ENCODE assay signal across 25 cellular contexts in genomic region chr2:235960716-235961640, GRCh38.
A peak's percentile ranks its signal among the peaks of the same experiment; 100 is the strongest.
DNase-seq lines count a peak whose midpoint lies in the region; ATAC-seq and TF ChIP-seq lines count a peak whose summit lies in the region.
"Had no signal": no experiment of that assay in that cellular context is flagged by ENCODE, and none has a peak within 500 bp of the region (broad histone marks: within the 10 kb centered on the region; RNA-seq: fewer than 3 reads in every experiment).

No MANE protein-coding gene starts in this region.

- no peak overlapping the region for H3K4me3 ChIP-seq in sigmoid colon
- H3K4me3 ChIP-seq: GM12878, GM23248, SJSA1 had no signal

- H3K9me3 ChIP-seq in sigmoid colon: no peaks in the 10 kb centered on the region
- H3K9me3 ChIP-seq: Caco-2, SJSA1 had no signal

- H3K36me3 Mint-ChIP-seq in nephron progenitor cell (ENCODE audit: low read depth): peaks cover 11% of the 10 kb centered on the region
- H3K36me3 Mint-ChIP-seq: CD8-positive, alpha-beta T cell had no signal

- 96 to 97% methylated on average over 31 of the region's 31 CpGs for WGBS in sigmoid colon, 2 donors

- TF ChIP-seq CTCF in nephron progenitor cell (IDR thresholded peaks at IDR 0.05) (no peak), sigmoid colon (IDR thresholded peaks at IDR 0.05) (no peak)

- H3K4me3 Mint-ChIP-seq in stimulated activated naive CD8-positive, alpha-beta T cell treated with anti-CD3 and anti-CD28 coated beads, Interleukin-15, amount 100 ng/mL, for 72 hours: no peak overlapping the region
- H3K4me3 Mint-ChIP-seq in nephron progenitor cell: no peak overlapping the region
- H3K4me3 Mint-ChIP-seq: B cell; CD8-positive, alpha-beta T cell had no signal

- intact Hi-C loops in sigmoid colon (cut with DNase I): no loop called here

- H3K27me3 ChIP-seq in sigmoid colon: no peaks in the 10 kb centered on the region
- H3K27me3 ChIP-seq: SJSA1 had no signal

- TF ChIP-seq POLR2A in sigmoid colon (IDR thresholded peaks at IDR 0.05): no peak

- TF ChIP-seq EP300 in sigmoid colon (IDR thresholded peaks at IDR 0.05): no peak

- H3K27me3 Mint-ChIP-seq in stimulated activated naive CD8-positive, alpha-beta T cell treated with anti-CD3 and anti-CD28 coated beads, Interleukin-15, amount 100 ng/mL, for 72 hours: peaks cover 37% of the 10 kb centered on the region
- peaks cover 11% of the 10 kb centered on the region for H3K27me3 Mint-ChIP-seq in nephron progenitor cell (ENCODE audit: low read depth, poor library complexity)
- H3K27me3 Mint-ChIP-seq: B cell had no signal

- H3K27ac ChIP-seq in sigmoid colon: no peak overlapping the region
- H3K27ac ChIP-seq: C4-2B, GM23248, SJSA1 had no signal

- no peaks in the 10 kb centered on the region for H3K4me1 Mint-ChIP-seq in stimulated activated naive CD8-positive, alpha-beta T cell treated with anti-CD3 and anti-CD28 coated beads, Interleukin-15, amount 100 ng/mL, for 72 hours
- peaks cover 48% of the 10 kb centered on the region for H3K4me1 Mint-ChIP-seq in nephron progenitor cell
- H3K4me1 Mint-ChIP-seq: B cell had no signal

- H3K4me1 ChIP-seq in sigmoid colon: no peaks in the 10 kb centered on the region
- H3K4me1 ChIP-seq: Caco-2, SJSA1 had no signal

- no peaks in the 10 kb centered on the region for H3K9me3 Mint-ChIP-seq in stimulated activated naive CD8-positive, alpha-beta T cell treated with anti-CD3 and anti-CD28 coated beads, Interleukin-15, amount 100 ng/mL, for 72 hours
- no peaks in the 10 kb centered on the region for H3K9me3 Mint-ChIP-seq in nephron progenitor cell
- H3K9me3 Mint-ChIP-seq: CD8-positive, alpha-beta T cell had no signal

- no peak for DNase-seq in stimulated activated naive CD8-positive, alpha-beta T cell treated with anti-CD3 and anti-CD28 coated beads, Interleukin-15, Interleukin-2, amounts not matched to agents 100 U/mL and 50 U/mL, for 24 hours
- DNase-seq in stimulated activated naive CD8-positive, alpha-beta T cell treated with anti-CD3 and anti-CD28 coated beads, Interleukin-15, amount 100 ng/mL, for 72 hours: no peak
- DNase-seq in nephron progenitor cell (no peak), sigmoid colon (peak; percentile 56), 8988T (no peak), DMS 273 (lab: John Stamatoyannopoulos, UW; ENCODE audit: unreplicated experiment) (no peak)
- DNase-seq: Caco-2; CD8-positive, alpha-beta T cell; DMS 273 treated with DMSO at 0.1 percent for 48 hours; DMS79; EL; GDM1; GM23248; IMR-90; KG1; MM.1S; NCI-H2029; NCI-H446; NCI-H524 treated with DMSO at 0.1 percent for 48 hours; NCI-H774 had no signal

- H3K36me3 ChIP-seq in sigmoid colon: peaks cover 0 to 4% (median 0%) of the 10 kb centered on the region in 4 donors

- ATAC-seq in stimulated activated naive CD8-positive, alpha-beta T cell treated with anti-CD3 and anti-CD28 coated beads, Interleukin-15, Interleukin-2, amounts not matched to agents 100 U/mL and 50 U/mL, for 24 hours: peak; percentile 12
- no peak for ATAC-seq in stimulated activated naive CD8-positive, alpha-beta T cell treated with anti-CD3 and anti-CD28 coated beads, Interleukin-15, amount 100 ng/mL, for 72 hours
- no peak for ATAC-seq in activated CD4-positive, CD25-positive, alpha-beta regulatory T cell treated with anti-CD3 and anti-CD28 coated beads, Interleukin-2, amount 50 U/mL, for 24 hours
- ATAC-seq: CD8-positive, alpha-beta T cell; GM12878 had no signal

- no peak overlapping the region for H3K27ac Mint-ChIP-seq in stimulated activated naive CD8-positive, alpha-beta T cell treated with anti-CD3 and anti-CD28 coated beads, Interleukin-15, amount 100 ng/mL, for 72 hours
- H3K27ac Mint-ChIP-seq in nephron progenitor cell: peak overlapping the region; percentile 34
- H3K27ac Mint-ChIP-seq: B cell; CD8-positive, alpha-beta T cell had no signal
